13 cellular contexts compared by ENCODE assay signal in genomic region chr4:165715989-165716388, GRCh38.
"Had no signal": no experiment of that assay in that cellular context is flagged by ENCODE, and none has a peak within 500 bp of the region (broad histone marks: within the 10 kb centered on the region; RNA-seq: fewer than 3 reads in every experiment).

No MANE protein-coding gene starts in this region.

- H3K36me3 ChIP-seq: adrenal gland, brain microvascular endothelial cell, stomach had no signal

- H3K27ac ChIP-seq: adrenal gland, brain microvascular endothelial cell, stomach had no signal

- H3K4me1 ChIP-seq: adrenal gland, stomach had no signal

- H3K4me1 Mint-ChIP-seq: activated CD4-positive, alpha-beta T cell treated with anti-CD3 and anti-CD28 coated beads, Interleukin-2, amount 10 ng/mL, durations not matched to agents 7 days and 5 days; immature natural killer cell; nephron had no signal

- H3K9me3 ChIP-seq: adrenal gland, stomach had no signal

- H3K9me3 Mint-ChIP-seq: activated CD4-positive, alpha-beta T cell treated with anti-CD3 and anti-CD28 coated beads, Interleukin-2, amount 10 ng/mL, durations not matched to agents 7 days and 5 days; nephron had no signal

- H3K4me3 ChIP-seq: adrenal gland, stomach had no signal

- DNase-seq: activated CD4-positive, alpha-beta T cell treated with anti-CD3 and anti-CD28 coated beads, Interleukin-2, amount 10 ng/mL, durations not matched to agents 7 days and 5 days; activated naive CD4-positive, alpha-beta T cell treated with anti-CD3 and anti-CD28 coated beads, Interleukin-2, amount 50 U/mL, for 16 hours; adrenal gland; brain microvascular endothelial cell; immature natural killer cell; mesenchymal stem cell; occipital lobe; small intestine; stomach; T-helper 1 cell had no signal

- ATAC-seq: left lobe of liver, WTC11 had no signal

- H3K4me3 Mint-ChIP-seq: activated CD4-positive, alpha-beta T cell treated with anti-CD3 and anti-CD28 coated beads, Interleukin-2, amount 10 ng/mL, durations not matched to agents 7 days and 5 days; immature natural killer cell; nephron; WTC11 had no signal

- H3K27me3 ChIP-seq: adrenal gland, brain microvascular endothelial cell, stomach had no signal

- H3K27me3 Mint-ChIP-seq: activated CD4-positive, alpha-beta T cell treated with anti-CD3 and anti-CD28 coated beads, Interleukin-2, amount 10 ng/mL, durations not matched to agents 7 days and 5 days had no signal

- H3K36me3 Mint-ChIP-seq: immature natural killer cell, WTC11 had no signal

- H3K27ac Mint-ChIP-seq: activated CD4-positive, alpha-beta T cell treated with anti-CD3 and anti-CD28 coated beads, Interleukin-2, amount 10 ng/mL, durations not matched to agents 7 days and 5 days; immature natural killer cell; nephron; WTC11 had no signal
